In genomic region chr6:169269180-169270076, GRCh38 we compare ENCODE assay signal across 12 cellular contexts. TPM values are rescaled to one million over a fixed set of nuclear protein-coding genes. Genes with fewer than 3 reads are reported as not detected.
A peak's percentile ranks its signal among the peaks of the same experiment; 100 is the strongest.
DNase-seq lines count a peak whose midpoint lies in the region; ATAC-seq and TF ChIP-seq lines count a peak whose summit lies in the region.
"Had no signal": no experiment of that assay in that cellular context is flagged by ENCODE, and none has a peak within 500 bp of the region (broad histone marks: within the 10 kb centered on the region; RNA-seq: fewer than 3 reads in every experiment).

No MANE protein-coding gene starts in this region.

- CTCF ChIA-PET in CD8-positive, alpha-beta T cell (lab: Charles Lee): no interaction called here
- CTCF ChIA-PET in RWPE1 (lab: Yijun Ruan, JAX): no interaction called here

- no peaks in the 10 kb centered on the region for H3K9me3 ChIP-seq in CD8-positive, alpha-beta T cell (ENCODE audit: low read length)

- H3K4me1 ChIP-seq in CD8-positive, alpha-beta T cell (ENCODE audit: insufficient read depth, low read length): no peaks in the 10 kb centered on the region

- H3K27me3 ChIP-seq in CD8-positive, alpha-beta T cell (ENCODE audit: insufficient read depth, low read length): no peaks in the 10 kb centered on the region

- H3K27me3 Mint-ChIP-seq in CD8-positive, alpha-beta T cell (ENCODE audit: low read depth): no peaks in the 10 kb centered on the region

- POLR2A ChIA-PET in CD8-positive, alpha-beta T cell (lab: Charles Lee): no interaction called here
- POLR2A ChIA-PET in RWPE1 (lab: Yijun Ruan, JAX; ENCODE audit: low non-redundant PET): no interaction called here

- no peaks in the 10 kb centered on the region for H3K9me3 Mint-ChIP-seq in CD8-positive, alpha-beta T cell

- H3K27ac ChIP-seq in CD8-positive, alpha-beta T cell (ENCODE audit: low read depth, low read length): no peak overlapping the region
- H3K27ac ChIP-seq in RWPE1: peak overlapping the region; percentile 90
- H3K27ac ChIP-seq: C4-2B had no signal

- H3K27ac Mint-ChIP-seq in CD8-positive, alpha-beta T cell: peak overlapping the region; percentile 46
- H3K27ac Mint-ChIP-seq: T-helper 17 cell had no signal

- H3K4me3 Mint-ChIP-seq in CD8-positive, alpha-beta T cell: no peak overlapping the region
- H3K4me3 Mint-ChIP-seq: T-helper 17 cell had no signal

- no peak overlapping the region for H3K4me3 ChIP-seq in CD8-positive, alpha-beta T cell (ENCODE audit: low read depth, low read length)

- H3K36me3 Mint-ChIP-seq in CD8-positive, alpha-beta T cell: no peaks in the 10 kb centered on the region

- H3K36me3 ChIP-seq in CD8-positive, alpha-beta T cell (ENCODE audit: insufficient read depth, low read length): no peaks in the 10 kb centered on the region

- intact Hi-C loops in CD8-positive, alpha-beta T cell (cut with DNase I, micrococcal nuclease): no loop called here

- no peak for TF ChIP-seq CTCF in CD8-positive, alpha-beta T cell (IDR thresholded peaks at IDR 0.05)
- TF ChIP-seq CTCF in RWPE1 (conservative IDR thresholded peaks at IDR 0.05; ENCODE audit: low read depth) (no peak), omental fat pad (IDR thresholded peaks at IDR 0.05) (no peak)

- ATAC-seq in CD8-positive, alpha-beta T cell: no peak
- ATAC-seq in omental fat pad (ENCODE audit: low FRiP score): peak; percentile 87
- ATAC-seq in HG03342 (IDR thresholded peaks at IDR 0.05; ENCODE audit: unreplicated experiment): no peak
- ATAC-seq in HG03521 (IDR thresholded peaks at IDR 0.05; ENCODE audit: unreplicated experiment): no peak
- ATAC-seq: T-helper 17 cell had no signal

- DNase-seq in CD8-positive, alpha-beta T cell: no peak
- DNase-seq in RWPE1 (ENCODE audit: low spot score) (peak; percentile 68), fibroblast of gingiva (ENCODE audit: low read depth) (peak; percentile 47), omental fat pad (ENCODE audit: low spot score) (no peak), anterior cingulate cortex (lab: John Stamatoyannopoulos, UW) (no peak), amygdala (lab: John Stamatoyannopoulos, UW) (no peak)
- DNase-seq: glutamatergic neuron; stimulated activated naive CD4-positive, alpha-beta T cell treated with Interleukin-2 at 50 U/mL for 16 hours; T-helper 17 cell had no signal

- H3K4me1 Mint-ChIP-seq in CD8-positive, alpha-beta T cell (ENCODE audit: low read depth): no peaks in the 10 kb centered on the region

RNA-seq across cellular contexts. Expression of gene THBS2, which starts 15.8 kb away (rescaled TPM):
- not detected for total RNA-seq in CD8-positive, alpha-beta T cell
- total RNA-seq in omental fat pad: 100 to 1,000 TPM in 2 of 4 donors, 10 to 100 TPM in 2; 53.5 to 115 (median 93.8) TPM
- total RNA-seq: T-helper 17 cell had no signal

Comparison
In these comparisons a context has a peak if more than half of its experiments do, and no peak if none do; other contexts are left out.
1. DNase-seq: peak in RWPE1 (single experiment) and fibroblast of gingiva (single experiment); none in CD8-positive, alpha-beta T cell (0 of 7), omental fat pad (single experiment), anterior cingulate cortex (0 of 58) and amygdala (0 of 56).
2. RNA of gene THBS2, which starts 15.8 kb away (total RNA-seq): 53.5 to 115 TPM in omental fat pad; not detected in CD8-positive, alpha-beta T cell; every median in the first group is over 10 times any median in the second.